Comparison of ENCODE assay signal across 28 cellular contexts in genomic region chr5:84549054-84549453, GRCh38.
"Had no signal": no experiment of that assay in that cellular context is flagged by ENCODE, and none has a peak within 500 bp of the region (broad histone marks: within the 10 kb centered on the region; RNA-seq: fewer than 3 reads in every experiment).

No MANE protein-coding gene starts in this region.

- H3K27me3 ChIP-seq: colonic mucosa, gastrocnemius medialis, pancreas, suprapubic skin, transverse colon, vagina had no signal

- H3K4me1 ChIP-seq: colonic mucosa, gastrocnemius medialis, lower lobe of right lung, pancreas, suprapubic skin, transverse colon, vagina had no signal

- H3K36me3 ChIP-seq: colonic mucosa, gastrocnemius medialis, lower lobe of right lung, pancreas, suprapubic skin, transverse colon, vagina had no signal

- ATAC-seq: esophagus mucosa; gastrocnemius medialis; left lobe of liver; natural killer cell; pancreas; sciatic nerve; stimulated activated naive CD8-positive, alpha-beta T cell treated with anti-CD3 and anti-CD28 coated beads, Interleukin-15, amount 100 ng/mL, for 72 hours had no signal

- H3K4me2 ChIP-seq: smooth muscle cell had no signal

- H3K27ac ChIP-seq: colonic mucosa, epithelial cell of prostate, gastrocnemius medialis, lower lobe of right lung, pancreas, suprapubic skin, transverse colon, vagina had no signal

- DNase-seq: colonic mucosa; effector CD8-positive, alpha-beta T cell; endodermal cell; foreskin fibroblast; gastrocnemius medialis; head of caudate nucleus; hippocampal formation; islet precursor cell; kidney glomerular epithelial cell; lower lobe of right lung; natural killer cell; occipital lobe; pancreas; retina; stimulated activated CD4-positive, alpha-beta T cell treated with anti-CD3 and anti-CD28 coated beads, Interleukin-12 subunit alpha, Interleukin-12 subunit beta, amount 100 ng/mL, for 4 hours; stimulated activated CD4-positive, alpha-beta T cell treated with anti-CD3 and anti-CD28 coated beads, Interleukin-1b, Interleukin-23, amount 100 ng/mL, for 48 hours; stimulated activated CD4-positive, alpha-beta T cell treated with anti-CD3 and anti-CD28 coated beads, Interleukin-4, amount 100 ng/mL, for 1 hour; stimulated activated CD8-positive, alpha-beta memory T cell treated with anti-CD3 and anti-CD28 coated beads, Interleukin-4, amount 100 ng/mL, for 48 hours; stimulated activated naive CD4-positive, alpha-beta T cell; stimulated activated naive CD8-positive, alpha-beta T cell treated with anti-CD3 and anti-CD28 coated beads, Interleukin-15, amount 100 ng/mL, for 72 hours; transverse colon had no signal

- H3K4me3 ChIP-seq: colonic mucosa, gastrocnemius medialis, lower lobe of right lung, pancreas, smooth muscle cell, suprapubic skin, transverse colon, vagina had no signal
